Comparison of ENCODE assay signal across 23 cellular contexts in the genomic region with DNA sequence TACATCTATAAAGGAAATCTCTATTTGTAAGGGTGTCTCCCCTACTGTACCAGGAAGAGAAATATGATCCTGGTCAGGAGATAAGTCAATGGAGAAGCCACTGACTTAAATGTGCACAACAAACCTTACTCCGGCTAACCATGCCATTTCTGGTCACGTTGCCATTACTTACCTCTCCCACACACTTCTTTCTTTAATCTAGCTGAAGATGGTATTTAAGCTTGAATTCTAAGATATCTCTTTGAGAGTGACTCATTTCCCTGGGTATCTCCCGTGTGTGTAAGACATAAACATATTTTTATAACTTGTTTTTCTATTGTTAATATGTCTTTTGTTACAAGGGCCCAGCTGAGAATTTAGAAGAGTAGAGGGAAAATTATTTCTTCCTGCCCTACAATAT.
DNase-seq lines count a peak whose midpoint lies in the region; ATAC-seq and TF ChIP-seq lines count a peak whose summit lies in the region.
"Had no signal": no experiment of that assay in that cellular context is flagged by ENCODE, and none has a peak within 500 bp of the region (broad histone marks: within the 10 kb centered on the region; RNA-seq: fewer than 3 reads in every experiment).

No MANE protein-coding gene starts in this region.

- no peak for ATAC-seq in GM21360 (IDR thresholded peaks at IDR 0.05; ENCODE audit: unreplicated experiment)
- ATAC-seq: A549, GM12878, GM23338, HCT116 had no signal

- H3K4me3 ChIP-seq in fibroblast of pulmonary artery (replicated peaks; ENCODE audit: low read depth, low read length): no peak overlapping the region
- H3K4me3 ChIP-seq: A549; BLaER1 treated with 17β-estradiol and CSF1 and Interleukin-3, amounts not matched to agents 10 nM and 100 nM; GM12878; GM23338 had no signal

- TF ChIP-seq CTCF in fibroblast of pulmonary artery (IDR thresholded peaks at IDR 0.05; ENCODE audit: low read length, missing control alignments): no peak

- DNase-seq in NCI-H2029 (lab: John Stamatoyannopoulos, UW) (peak; percentile 2), NCI-H2029 treated with DMSO at 0.1 percent for 48 hours (lab: John Stamatoyannopoulos, UW) (no peak), NCI-H226 (peak; percentile 55), fibroblast of pulmonary artery (ENCODE audit: low read depth) (peak; percentile 46), NCI-H2171 (lab: John Stamatoyannopoulos, UW) (no peak), NAMALWA (ENCODE audit: low spot score) (no peak)
- DNase-seq: 8988T; ACHN; AML-193; BE2C; CD4-positive, alpha-beta T cell; CD8-positive, alpha-beta memory T cell; DMS 273 treated with DMSO at 0.1 percent for 48 hours; DND-41; GDM1; H9; HFFc6 had no signal

Comparison
In these comparisons a context has a peak if more than half of its experiments do, and no peak if none do; other contexts are left out.
1. DNase-seq: peak in NCI-H2029 (single experiment), NCI-H226 (single experiment) and fibroblast of pulmonary artery (single experiment); none in NCI-H2029 treated with DMSO at 0.1 percent for 48 hours (single experiment), NCI-H2171 (single experiment) and NAMALWA (single experiment).